In the genomic region with DNA sequence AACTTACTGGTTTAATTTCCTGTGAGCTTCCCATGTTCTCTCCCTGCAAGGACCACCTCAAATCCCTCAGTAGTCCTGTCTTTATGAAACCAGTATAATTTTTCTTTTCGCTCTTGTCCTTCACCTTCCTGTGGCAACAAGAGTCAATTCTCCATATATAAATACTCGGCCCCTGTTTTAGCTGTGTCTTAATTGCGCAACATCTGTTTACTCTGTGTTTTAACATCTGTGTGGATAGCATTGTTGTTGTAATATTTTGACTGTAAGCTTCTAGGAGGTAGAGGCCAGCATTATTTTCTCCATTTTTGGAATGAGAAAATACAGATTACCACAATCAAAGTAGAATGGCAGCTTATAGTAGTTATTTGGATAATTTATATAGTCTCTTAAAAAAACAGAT, we compare ENCODE assay signal across 1 cellular context.
TF ChIP-seq lines count a peak whose summit lies in the region.

No MANE protein-coding gene starts in this region.

TF ChIP-seq in HCT116, 20 proteins besides CTCF, POLR2A, EP300 and RAD21:
- TF ChIP-seq, protein P1, sequence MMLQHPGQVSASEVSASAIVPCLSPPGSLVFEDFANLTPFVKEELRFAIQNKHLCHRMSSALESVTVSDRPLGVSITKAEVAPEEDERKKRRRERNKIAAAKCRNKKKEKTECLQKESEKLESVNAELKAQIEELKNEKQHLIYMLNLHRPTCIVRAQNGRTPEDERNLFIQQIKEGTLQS (IDR thresholded peaks at IDR 0.05) = no peak
- TF ChIP-seq SRF (IDR thresholded peaks at IDR 0.05; ENCODE audit: low read depth) (no peak), SP1 (IDR thresholded peaks at IDR 0.05; ENCODE audit: low read depth) (no peak), CEBPB (IDR thresholded peaks at IDR 0.05; ENCODE audit: low read depth) (peak; percentile 50), POLR2AphosphoS5 (IDR thresholded peaks at IDR 0.05; ENCODE audit: low read depth, low read length) (no peak)
- TF ChIP-seq, protein P2, sequence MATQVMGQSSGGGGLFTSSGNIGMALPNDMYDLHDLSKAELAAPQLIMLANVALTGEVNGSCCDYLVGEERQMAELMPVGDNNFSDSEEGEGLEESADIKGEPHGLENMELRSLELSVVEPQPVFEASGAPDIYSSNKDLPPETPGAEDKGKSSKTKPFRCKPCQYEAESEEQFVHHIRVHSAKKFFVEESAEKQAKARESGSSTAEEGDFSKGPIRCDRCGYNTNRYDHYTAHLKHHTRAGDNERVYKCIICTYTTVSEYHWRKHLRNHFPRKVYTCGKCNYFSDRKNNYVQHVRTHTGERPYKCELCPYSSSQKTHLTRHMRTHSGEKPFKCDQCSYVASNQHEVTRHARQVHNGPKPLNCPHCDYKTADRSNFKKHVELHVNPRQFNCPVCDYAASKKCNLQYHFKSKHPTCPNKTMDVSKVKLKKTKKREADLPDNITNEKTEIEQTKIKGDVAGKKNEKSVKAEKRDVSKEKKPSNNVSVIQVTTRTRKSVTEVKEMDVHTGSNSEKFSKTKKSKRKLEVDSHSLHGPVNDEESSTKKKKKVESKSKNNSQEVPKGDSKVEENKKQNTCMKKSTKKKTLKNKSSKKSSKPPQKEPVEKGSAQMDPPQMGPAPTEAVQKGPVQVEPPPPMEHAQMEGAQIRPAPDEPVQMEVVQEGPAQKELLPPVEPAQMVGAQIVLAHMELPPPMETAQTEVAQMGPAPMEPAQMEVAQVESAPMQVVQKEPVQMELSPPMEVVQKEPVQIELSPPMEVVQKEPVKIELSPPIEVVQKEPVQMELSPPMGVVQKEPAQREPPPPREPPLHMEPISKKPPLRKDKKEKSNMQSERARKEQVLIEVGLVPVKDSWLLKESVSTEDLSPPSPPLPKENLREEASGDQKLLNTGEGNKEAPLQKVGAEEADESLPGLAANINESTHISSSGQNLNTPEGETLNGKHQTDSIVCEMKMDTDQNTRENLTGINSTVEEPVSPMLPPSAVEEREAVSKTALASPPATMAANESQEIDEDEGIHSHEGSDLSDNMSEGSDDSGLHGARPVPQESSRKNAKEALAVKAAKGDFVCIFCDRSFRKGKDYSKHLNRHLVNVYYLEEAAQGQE (IDR thresholded peaks at IDR 0.05; ENCODE audit: low read depth) = no peak
